In genomic region chr14:64720190-64720589, GRCh38 we compare ENCODE assay signal across 1 cellular context.
TF ChIP-seq lines count a peak whose summit lies in the region.

No MANE protein-coding gene starts in this region.

TF ChIP-seq in HEK293, 187 proteins besides CTCF, POLR2A, EP300 and RAD21 (continued from another document and continues in another):
- TF ChIP-seq ZFP41 (tag by site-specific recombination; IDR thresholded peaks at IDR 0.05; ENCODE audit: borderline replicate concordance) (no peak), ZNF768 (tag by site-specific recombination; IDR thresholded peaks at IDR 0.05) (no peak), ZNF610 (tag by site-specific recombination; IDR thresholded peaks at IDR 0.05; ENCODE audit: borderline replicate concordance) (no peak), ZFP37 (tag by site-specific recombination; IDR thresholded peaks at IDR 0.05) (no peak), ZNF214 (tag by site-specific recombination; IDR thresholded peaks at IDR 0.05; ENCODE audit: borderline replicate concordance) (no peak), ZNF24 (tag by site-specific recombination; IDR thresholded peaks at IDR 0.05) (no peak), ZNF23 (tag by site-specific recombination; IDR thresholded peaks at IDR 0.05; ENCODE audit: borderline replicate concordance) (no peak), ZNF324 (tag by site-specific recombination; IDR thresholded peaks at IDR 0.05) (no peak), ZNF530 (tag by site-specific recombination; IDR thresholded peaks at IDR 0.05; ENCODE audit: low read depth) (no peak), ZNF169 (tag by site-specific recombination; IDR thresholded peaks at IDR 0.05) (no peak), SALL2 (tag by site-specific recombination; IDR thresholded peaks at IDR 0.05; ENCODE audit: borderline replicate concordance) (no peak), ZNF843 (tag by site-specific recombination; IDR thresholded peaks at IDR 0.05) (no peak), FEZF1 (tag by site-specific recombination; IDR thresholded peaks at IDR 0.05) (peak; percentile 7; the same call in 1 of the 2 replicates), ZNF280D (tag by site-specific recombination; IDR thresholded peaks at IDR 0.05) (no peak), ZFP3 (tag by site-specific recombination; IDR thresholded peaks at IDR 0.05; ENCODE audit: low read depth) (no peak), ZNF830 (tag by site-specific recombination; IDR thresholded peaks at IDR 0.05; ENCODE audit: low read depth) (no peak), ZNF488 (tag by site-specific recombination; IDR thresholded peaks at IDR 0.05) (no peak), ZNF423 (tag by site-specific recombination; IDR thresholded peaks at IDR 0.05) (0 out of 2 replicates have a peak, but pooled peaks have one; percentile 22), ZBTB7A (tag by site-specific recombination; IDR thresholded peaks at IDR 0.05; ENCODE audit: low read depth) (no peak), ZNF416 (tag by site-specific recombination; IDR thresholded peaks at IDR 0.05) (no peak), ZBTB6 (tag by site-specific recombination; IDR thresholded peaks at IDR 0.05) (0 out of 2 replicates have a peak, but pooled peaks have one; percentile 12), GLI2 (tag by site-specific recombination; IDR thresholded peaks at IDR 0.05; ENCODE audit: borderline replicate concordance, low read depth) (no peak), GFI1B (tag by site-specific recombination; IDR thresholded peaks at IDR 0.05) (no peak), GLI4 (tag by site-specific recombination; IDR thresholded peaks at IDR 0.05) (no peak), ZXDB (tag by site-specific recombination; IDR thresholded peaks at IDR 0.05) (no peak), ZNF670 (tag by site-specific recombination; IDR thresholded peaks at IDR 0.05; ENCODE audit: low read depth) (no peak), YY2 (tag by site-specific recombination; IDR thresholded peaks at IDR 0.05) (no peak), REPIN1 (tag by site-specific recombination; IDR thresholded peaks at IDR 0.05; ENCODE audit: low read depth) (no peak), ZNF658 (tag by site-specific recombination; IDR thresholded peaks at IDR 0.05) (no peak), ZNF585B (tag by site-specific recombination; IDR thresholded peaks at IDR 0.05) (no peak), ZBTB17 (tag by site-specific recombination; IDR thresholded peaks at IDR 0.05) (peak; percentile 80), ZNF19 (tag by site-specific recombination; IDR thresholded peaks at IDR 0.05; ENCODE audit: low read depth) (no peak)
- TF ChIP-seq, protein P1, sequence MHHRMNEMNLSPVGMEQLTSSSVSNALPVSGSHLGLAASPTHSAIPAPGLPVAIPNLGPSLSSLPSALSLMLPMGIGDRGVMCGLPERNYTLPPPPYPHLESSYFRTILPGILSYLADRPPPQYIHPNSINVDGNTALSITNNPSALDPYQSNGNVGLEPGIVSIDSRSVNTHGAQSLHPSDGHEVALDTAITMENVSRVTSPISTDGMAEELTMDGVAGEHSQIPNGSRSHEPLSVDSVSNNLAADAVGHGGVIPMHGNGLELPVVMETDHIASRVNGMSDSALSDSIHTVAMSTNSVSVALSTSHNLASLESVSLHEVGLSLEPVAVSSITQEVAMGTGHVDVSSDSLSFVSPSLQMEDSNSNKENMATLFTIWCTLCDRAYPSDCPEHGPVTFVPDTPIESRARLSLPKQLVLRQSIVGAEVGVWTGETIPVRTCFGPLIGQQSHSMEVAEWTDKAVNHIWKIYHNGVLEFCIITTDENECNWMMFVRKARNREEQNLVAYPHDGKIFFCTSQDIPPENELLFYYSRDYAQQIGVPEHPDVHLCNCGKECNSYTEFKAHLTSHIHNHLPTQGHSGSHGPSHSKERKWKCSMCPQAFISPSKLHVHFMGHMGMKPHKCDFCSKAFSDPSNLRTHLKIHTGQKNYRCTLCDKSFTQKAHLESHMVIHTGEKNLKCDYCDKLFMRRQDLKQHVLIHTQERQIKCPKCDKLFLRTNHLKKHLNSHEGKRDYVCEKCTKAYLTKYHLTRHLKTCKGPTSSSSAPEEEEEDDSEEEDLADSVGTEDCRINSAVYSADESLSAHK (tag by site-specific recombination; IDR thresholded peaks at IDR 0.05) = no peak
- TF ChIP-seq, protein P2, sequence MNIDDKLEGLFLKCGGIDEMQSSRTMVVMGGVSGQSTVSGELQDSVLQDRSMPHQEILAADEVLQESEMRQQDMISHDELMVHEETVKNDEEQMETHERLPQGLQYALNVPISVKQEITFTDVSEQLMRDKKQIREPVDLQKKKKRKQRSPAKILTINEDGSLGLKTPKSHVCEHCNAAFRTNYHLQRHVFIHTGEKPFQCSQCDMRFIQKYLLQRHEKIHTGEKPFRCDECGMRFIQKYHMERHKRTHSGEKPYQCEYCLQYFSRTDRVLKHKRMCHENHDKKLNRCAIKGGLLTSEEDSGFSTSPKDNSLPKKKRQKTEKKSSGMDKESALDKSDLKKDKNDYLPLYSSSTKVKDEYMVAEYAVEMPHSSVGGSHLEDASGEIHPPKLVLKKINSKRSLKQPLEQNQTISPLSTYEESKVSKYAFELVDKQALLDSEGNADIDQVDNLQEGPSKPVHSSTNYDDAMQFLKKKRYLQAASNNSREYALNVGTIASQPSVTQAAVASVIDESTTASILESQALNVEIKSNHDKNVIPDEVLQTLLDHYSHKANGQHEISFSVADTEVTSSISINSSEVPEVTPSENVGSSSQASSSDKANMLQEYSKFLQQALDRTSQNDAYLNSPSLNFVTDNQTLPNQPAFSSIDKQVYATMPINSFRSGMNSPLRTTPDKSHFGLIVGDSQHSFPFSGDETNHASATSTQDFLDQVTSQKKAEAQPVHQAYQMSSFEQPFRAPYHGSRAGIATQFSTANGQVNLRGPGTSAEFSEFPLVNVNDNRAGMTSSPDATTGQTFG (tag by site-specific recombination; IDR thresholded peaks at IDR 0.05; ENCODE audit: borderline replicate concordance) = no peak
- TF ChIP-seq, protein P3, sequence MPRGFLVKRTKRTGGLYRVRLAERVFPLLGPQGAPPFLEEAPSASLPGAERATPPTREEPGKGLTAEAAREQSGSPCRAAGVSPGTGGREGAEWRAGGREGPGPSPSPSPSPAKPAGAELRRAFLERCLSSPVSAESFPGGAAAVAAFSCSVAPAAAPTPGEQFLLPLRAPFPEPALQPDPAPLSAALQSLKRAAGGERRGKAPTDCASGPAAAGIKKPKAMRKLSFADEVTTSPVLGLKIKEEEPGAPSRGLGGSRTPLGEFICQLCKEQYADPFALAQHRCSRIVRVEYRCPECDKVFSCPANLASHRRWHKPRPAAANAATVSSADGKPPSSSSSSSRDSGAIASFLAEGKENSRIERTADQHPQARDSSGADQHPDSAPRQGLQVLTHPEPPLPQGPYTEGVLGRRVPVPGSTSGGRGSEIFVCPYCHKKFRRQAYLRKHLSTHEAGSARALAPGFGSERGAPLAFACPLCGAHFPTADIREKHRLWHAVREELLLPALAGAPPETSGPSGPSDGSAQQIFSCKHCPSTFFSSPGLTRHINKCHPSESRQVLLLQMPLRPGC (tag by site-specific recombination; IDR thresholded peaks at IDR 0.05) = 0 out of 2 replicates have a peak, but pooled peaks have one; percentile 42
- TF ChIP-seq, protein P4, sequence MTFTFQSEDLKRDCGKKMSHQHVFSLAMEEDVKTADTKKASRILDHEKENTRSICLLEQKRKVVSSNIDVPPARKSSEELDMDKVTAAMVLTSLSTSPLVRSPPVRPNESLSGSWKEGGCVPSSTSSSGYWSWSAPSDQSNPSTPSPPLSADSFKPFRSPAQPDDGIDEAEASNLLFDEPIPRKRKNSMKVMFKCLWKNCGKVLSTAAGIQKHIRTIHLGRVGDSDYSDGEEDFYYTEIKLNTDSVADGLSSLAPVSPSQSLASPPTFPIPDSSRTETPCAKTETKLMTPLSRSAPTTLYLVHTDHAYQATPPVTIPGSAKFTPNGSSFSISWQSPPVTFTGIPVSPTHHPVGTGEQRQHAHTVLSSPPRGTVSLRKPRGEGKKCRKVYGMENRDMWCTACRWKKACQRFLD (tag by site-specific recombination; IDR thresholded peaks at IDR 0.05) = no peak
- TF ChIP-seq, protein P5, sequence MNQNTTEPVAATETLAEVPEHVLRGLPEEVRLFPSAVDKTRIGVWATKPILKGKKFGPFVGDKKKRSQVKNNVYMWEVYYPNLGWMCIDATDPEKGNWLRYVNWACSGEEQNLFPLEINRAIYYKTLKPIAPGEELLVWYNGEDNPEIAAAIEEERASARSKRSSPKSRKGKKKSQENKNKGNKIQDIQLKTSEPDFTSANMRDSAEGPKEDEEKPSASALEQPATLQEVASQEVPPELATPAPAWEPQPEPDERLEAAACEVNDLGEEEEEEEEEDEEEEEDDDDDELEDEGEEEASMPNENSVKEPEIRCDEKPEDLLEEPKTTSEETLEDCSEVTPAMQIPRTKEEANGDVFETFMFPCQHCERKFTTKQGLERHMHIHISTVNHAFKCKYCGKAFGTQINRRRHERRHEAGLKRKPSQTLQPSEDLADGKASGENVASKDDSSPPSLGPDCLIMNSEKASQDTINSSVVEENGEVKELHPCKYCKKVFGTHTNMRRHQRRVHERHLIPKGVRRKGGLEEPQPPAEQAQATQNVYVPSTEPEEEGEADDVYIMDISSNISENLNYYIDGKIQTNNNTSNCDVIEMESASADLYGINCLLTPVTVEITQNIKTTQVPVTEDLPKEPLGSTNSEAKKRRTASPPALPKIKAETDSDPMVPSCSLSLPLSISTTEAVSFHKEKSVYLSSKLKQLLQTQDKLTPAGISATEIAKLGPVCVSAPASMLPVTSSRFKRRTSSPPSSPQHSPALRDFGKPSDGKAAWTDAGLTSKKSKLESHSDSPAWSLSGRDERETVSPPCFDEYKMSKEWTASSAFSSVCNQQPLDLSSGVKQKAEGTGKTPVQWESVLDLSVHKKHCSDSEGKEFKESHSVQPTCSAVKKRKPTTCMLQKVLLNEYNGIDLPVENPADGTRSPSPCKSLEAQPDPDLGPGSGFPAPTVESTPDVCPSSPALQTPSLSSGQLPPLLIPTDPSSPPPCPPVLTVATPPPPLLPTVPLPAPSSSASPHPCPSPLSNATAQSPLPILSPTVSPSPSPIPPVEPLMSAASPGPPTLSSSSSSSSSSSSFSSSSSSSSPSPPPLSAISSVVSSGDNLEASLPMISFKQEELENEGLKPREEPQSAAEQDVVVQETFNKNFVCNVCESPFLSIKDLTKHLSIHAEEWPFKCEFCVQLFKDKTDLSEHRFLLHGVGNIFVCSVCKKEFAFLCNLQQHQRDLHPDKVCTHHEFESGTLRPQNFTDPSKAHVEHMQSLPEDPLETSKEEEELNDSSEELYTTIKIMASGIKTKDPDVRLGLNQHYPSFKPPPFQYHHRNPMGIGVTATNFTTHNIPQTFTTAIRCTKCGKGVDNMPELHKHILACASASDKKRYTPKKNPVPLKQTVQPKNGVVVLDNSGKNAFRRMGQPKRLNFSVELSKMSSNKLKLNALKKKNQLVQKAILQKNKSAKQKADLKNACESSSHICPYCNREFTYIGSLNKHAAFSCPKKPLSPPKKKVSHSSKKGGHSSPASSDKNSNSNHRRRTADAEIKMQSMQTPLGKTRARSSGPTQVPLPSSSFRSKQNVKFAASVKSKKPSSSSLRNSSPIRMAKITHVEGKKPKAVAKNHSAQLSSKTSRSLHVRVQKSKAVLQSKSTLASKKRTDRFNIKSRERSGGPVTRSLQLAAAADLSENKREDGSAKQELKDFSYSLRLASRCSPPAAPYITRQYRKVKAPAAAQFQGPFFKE (tag by site-specific recombination; IDR thresholded peaks at IDR 0.05; ENCODE audit: borderline replicate concordance) = no peak
- TF ChIP-seq, protein P6, sequence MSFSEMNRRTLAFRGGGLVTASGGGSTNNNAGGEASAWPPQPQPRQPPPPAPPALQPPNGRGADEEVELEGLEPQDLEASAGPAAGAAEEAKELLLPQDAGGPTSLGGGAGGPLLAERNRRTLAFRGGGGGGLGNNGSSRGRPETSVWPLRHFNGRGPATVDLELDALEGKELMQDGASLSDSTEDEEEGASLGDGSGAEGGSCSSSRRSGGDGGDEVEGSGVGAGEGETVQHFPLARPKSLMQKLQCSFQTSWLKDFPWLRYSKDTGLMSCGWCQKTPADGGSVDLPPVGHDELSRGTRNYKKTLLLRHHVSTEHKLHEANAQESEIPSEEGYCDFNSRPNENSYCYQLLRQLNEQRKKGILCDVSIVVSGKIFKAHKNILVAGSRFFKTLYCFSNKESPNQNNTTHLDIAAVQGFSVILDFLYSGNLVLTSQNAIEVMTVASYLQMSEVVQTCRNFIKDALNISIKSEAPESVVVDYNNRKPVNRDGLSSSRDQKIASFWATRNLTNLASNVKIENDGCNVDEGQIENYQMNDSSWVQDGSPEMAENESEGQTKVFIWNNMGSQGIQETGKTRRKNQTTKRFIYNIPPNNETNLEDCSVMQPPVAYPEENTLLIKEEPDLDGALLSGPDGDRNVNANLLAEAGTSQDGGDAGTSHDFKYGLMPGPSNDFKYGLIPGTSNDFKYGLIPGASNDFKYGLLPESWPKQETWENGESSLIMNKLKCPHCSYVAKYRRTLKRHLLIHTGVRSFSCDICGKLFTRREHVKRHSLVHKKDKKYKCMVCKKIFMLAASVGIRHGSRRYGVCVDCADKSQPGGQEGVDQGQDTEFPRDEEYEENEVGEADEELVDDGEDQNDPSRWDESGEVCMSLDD (tag by site-specific recombination; IDR thresholded peaks at IDR 0.05) = no peak
